31 cellular contexts compared by ENCODE assay signal in genomic region chr6:62043079-62043478, GRCh38.
"Had no signal": no experiment of that assay in that cellular context is flagged by ENCODE, and none has a peak within 500 bp of the region (broad histone marks: within the 10 kb centered on the region; RNA-seq: fewer than 3 reads in every experiment).

No MANE protein-coding gene starts in this region.

- H3K27me3 ChIP-seq: ascending aorta, breast epithelium, esophagus squamous epithelium, gastroesophageal sphincter, heart right ventricle had no signal

- H3K4me3 Mint-ChIP-seq: activated CD4-positive, alpha-beta memory T cell treated with anti-CD3 and anti-CD28 coated beads for 36 hours; activated CD4-positive, alpha-beta T cell treated with anti-CD3 and anti-CD28 coated beads for 36 hours; activated CD4-positive, alpha-beta T cell treated with anti-CD3 and anti-CD28 coated beads, Interleukin-2, amount 10 ng/mL, durations not matched to agents 24 days and 14 days; activated CD8-positive, alpha-beta memory T cell treated with anti-CD3 and anti-CD28 coated beads, Interleukin-2, amount 10 ng/mL, durations not matched to agents 7 days and 5 days; activated CD8-positive, alpha-beta T cell treated with anti-CD3 and anti-CD28 coated beads, Interleukin-2, amount 10 ng/mL, durations not matched to agents 7 days and 5 days; activated naive CD4-positive, alpha-beta T cell treated with anti-CD3 and anti-CD28 coated beads, Interleukin-2, amount 10 ng/mL, durations not matched to agents 7 days and 5 days; activated naive CD8-positive, alpha-beta T cell treated with anti-CD3 and anti-CD28 coated beads, Interleukin-2, amount 10 ng/mL, durations not matched to agents 7 days and 5 days; brain; T-cell; T-helper 1 cell treated with Interleukin-12 subunit alpha and Interleukin-12 subunit beta and Interleukin-4 antibody, amounts not matched to agents 30 μg/mL and 1 μg/mL, for 36 hours had no signal

- H3K4me1 Mint-ChIP-seq: activated CD4-positive, alpha-beta T cell treated with anti-CD3 and anti-CD28 coated beads for 36 hours; activated CD4-positive, alpha-beta T cell treated with anti-CD3 and anti-CD28 coated beads, Interleukin-2, amount 10 ng/mL, durations not matched to agents 24 days and 14 days; activated CD8-positive, alpha-beta memory T cell treated with anti-CD3 and anti-CD28 coated beads, Interleukin-2, amount 10 ng/mL, durations not matched to agents 7 days and 5 days; activated naive CD4-positive, alpha-beta T cell treated with anti-CD3 and anti-CD28 coated beads, Interleukin-2, amount 10 ng/mL, durations not matched to agents 7 days and 5 days; activated naive CD8-positive, alpha-beta T cell treated with anti-CD3 and anti-CD28 coated beads, Interleukin-2, amount 10 ng/mL, durations not matched to agents 7 days and 5 days; T-cell had no signal

- H3K9me3 Mint-ChIP-seq: activated CD4-positive, alpha-beta T cell treated with anti-CD3 and anti-CD28 coated beads, Interleukin-2, amount 10 ng/mL, durations not matched to agents 24 days and 14 days; brain had no signal

- H3K4me3 ChIP-seq: ascending aorta, breast epithelium, esophagus squamous epithelium, gastroesophageal sphincter, heart right ventricle had no signal

- H3K36me3 ChIP-seq: ascending aorta, breast epithelium, esophagus squamous epithelium, gastroesophageal sphincter, heart right ventricle, WERI-Rb-1 had no signal

- ATAC-seq: activated CD4-positive, alpha-beta T cell treated with anti-CD3 and anti-CD28 coated beads for 36 hours; activated CD8-positive, alpha-beta memory T cell treated with anti-CD3 and anti-CD28 coated beads, Interleukin-2, amount 10 ng/mL, durations not matched to agents 7 days and 5 days; activated CD8-positive, alpha-beta T cell treated with anti-CD3 and anti-CD28 coated beads, Interleukin-2, amount 10 ng/mL, durations not matched to agents 7 days and 5 days; activated naive CD4-positive, alpha-beta T cell treated with anti-CD3 and anti-CD28 coated beads, Interleukin-2, amount 50 U/mL, for 72 hours; gastroesophageal sphincter; heart right ventricle; T-cell had no signal

- H3K9me3 ChIP-seq: ascending aorta, breast epithelium, gastroesophageal sphincter had no signal

- H3K27ac Mint-ChIP-seq: activated CD4-positive, alpha-beta memory T cell treated with anti-CD3 and anti-CD28 coated beads for 36 hours; activated CD4-positive, alpha-beta T cell treated with anti-CD3 and anti-CD28 coated beads for 36 hours; activated CD4-positive, alpha-beta T cell treated with anti-CD3 and anti-CD28 coated beads, Interleukin-2, amount 10 ng/mL, durations not matched to agents 24 days and 14 days; activated CD8-positive, alpha-beta memory T cell treated with anti-CD3 and anti-CD28 coated beads, Interleukin-2, amount 10 ng/mL, durations not matched to agents 7 days and 5 days; activated CD8-positive, alpha-beta T cell treated with anti-CD3 and anti-CD28 coated beads, Interleukin-2, amount 10 ng/mL, durations not matched to agents 7 days and 5 days; activated naive CD4-positive, alpha-beta T cell treated with anti-CD3 and anti-CD28 coated beads, Interleukin-2, amount 10 ng/mL, durations not matched to agents 7 days and 5 days; activated naive CD4-positive, alpha-beta T cell treated with anti-CD3 and anti-CD28 coated beads, Interleukin-2, amount 50 U/mL, for 72 hours; activated naive CD8-positive, alpha-beta T cell treated with anti-CD3 and anti-CD28 coated beads, Interleukin-2, amount 10 ng/mL, durations not matched to agents 7 days and 5 days; T-cell; T-helper 1 cell treated with Interleukin-12 subunit alpha and Interleukin-12 subunit beta and Interleukin-4 antibody, amounts not matched to agents 30 μg/mL and 1 μg/mL, for 36 hours had no signal

- H3K4me1 ChIP-seq: ascending aorta, breast epithelium, esophagus squamous epithelium, gastroesophageal sphincter, heart right ventricle had no signal

- H3K27ac ChIP-seq: ascending aorta, breast epithelium, epithelial cell of prostate, esophagus squamous epithelium, gastroesophageal sphincter, heart right ventricle, WERI-Rb-1 had no signal

- H3K36me3 Mint-ChIP-seq: activated CD4-positive, alpha-beta memory T cell treated with anti-CD3 and anti-CD28 coated beads for 36 hours; activated CD8-positive, alpha-beta memory T cell treated with anti-CD3 and anti-CD28 coated beads, Interleukin-2, amount 10 ng/mL, durations not matched to agents 7 days and 5 days; activated naive CD4-positive, alpha-beta T cell treated with anti-CD3 and anti-CD28 coated beads, Interleukin-2, amount 10 ng/mL, durations not matched to agents 7 days and 5 days; activated naive CD4-positive, alpha-beta T cell treated with anti-CD3 and anti-CD28 coated beads, Interleukin-2, amount 50 U/mL, for 72 hours; activated naive CD8-positive, alpha-beta T cell treated with anti-CD3 and anti-CD28 coated beads, Interleukin-2, amount 10 ng/mL, durations not matched to agents 7 days and 5 days; brain; T-cell had no signal

- H3K27me3 Mint-ChIP-seq: activated CD4-positive, alpha-beta memory T cell treated with anti-CD3 and anti-CD28 coated beads for 36 hours; activated CD4-positive, alpha-beta T cell treated with anti-CD3 and anti-CD28 coated beads for 36 hours; activated CD4-positive, alpha-beta T cell treated with anti-CD3 and anti-CD28 coated beads, Interleukin-2, amount 10 ng/mL, durations not matched to agents 24 days and 14 days; activated CD8-positive, alpha-beta memory T cell treated with anti-CD3 and anti-CD28 coated beads, Interleukin-2, amount 10 ng/mL, durations not matched to agents 7 days and 5 days; activated naive CD4-positive, alpha-beta T cell treated with anti-CD3 and anti-CD28 coated beads, Interleukin-2, amount 10 ng/mL, durations not matched to agents 7 days and 5 days; activated naive CD8-positive, alpha-beta T cell treated with anti-CD3 and anti-CD28 coated beads, Interleukin-2, amount 10 ng/mL, durations not matched to agents 7 days and 5 days; brain; T-cell had no signal

- DNase-seq: activated CD4-positive, alpha-beta memory T cell treated with anti-CD3 and anti-CD28 coated beads for 36 hours; activated CD4-positive, alpha-beta T cell treated with anti-CD3 and anti-CD28 coated beads for 36 hours; activated CD4-positive, alpha-beta T cell treated with anti-CD3 and anti-CD28 coated beads, Interleukin-2, amount 10 ng/mL, durations not matched to agents 24 days and 14 days; activated CD4-positive, CD25-positive, alpha-beta regulatory T cell; activated CD4-positive, CD25-positive, alpha-beta regulatory T cell treated with anti-CD3 and anti-CD28 coated beads, Interleukin-2, amount 50 U/mL, for 72 hours; activated CD8-positive, alpha-beta memory T cell treated with anti-CD3 and anti-CD28 coated beads, Interleukin-2, amount 10 ng/mL, durations not matched to agents 7 days and 5 days; activated CD8-positive, alpha-beta memory T cell treated with anti-CD3 and anti-CD28 coated beads, Interleukin-2, amount 50 U/mL, for 4 hours; activated CD8-positive, alpha-beta T cell treated with anti-CD3 and anti-CD28 coated beads, Interleukin-2, amount 10 ng/mL, durations not matched to agents 7 days and 5 days; activated gamma-delta T cell; activated naive CD4-positive, alpha-beta T cell; activated naive CD4-positive, alpha-beta T cell treated with anti-CD3 and anti-CD28 coated beads, Interleukin-2, amount 10 ng/mL, durations not matched to agents 7 days and 5 days; activated naive CD8-positive, alpha-beta T cell treated with anti-CD3 and anti-CD28 coated beads, Interleukin-2, amount 10 ng/mL, durations not matched to agents 7 days and 5 days; activated T-cell treated with anti-CD3 and anti-CD28 coated beads, Interleukin-2, amount 50 U/mL, for 1 hour; activated T-cell treated with anti-CD3 and anti-CD28 coated beads, Interleukin-2, amount 50 U/mL, for 48 hours; caudate nucleus; cortex of kidney; dermis blood vessel endothelial cell; effector CD4-positive, alpha-beta T cell; esophagus squamous epithelium; foreskin melanocyte; heart right ventricle; T-cell; T1000; WERI-Rb-1 had no signal
